15 cellular contexts compared by ENCODE assay signal in the genomic region with DNA sequence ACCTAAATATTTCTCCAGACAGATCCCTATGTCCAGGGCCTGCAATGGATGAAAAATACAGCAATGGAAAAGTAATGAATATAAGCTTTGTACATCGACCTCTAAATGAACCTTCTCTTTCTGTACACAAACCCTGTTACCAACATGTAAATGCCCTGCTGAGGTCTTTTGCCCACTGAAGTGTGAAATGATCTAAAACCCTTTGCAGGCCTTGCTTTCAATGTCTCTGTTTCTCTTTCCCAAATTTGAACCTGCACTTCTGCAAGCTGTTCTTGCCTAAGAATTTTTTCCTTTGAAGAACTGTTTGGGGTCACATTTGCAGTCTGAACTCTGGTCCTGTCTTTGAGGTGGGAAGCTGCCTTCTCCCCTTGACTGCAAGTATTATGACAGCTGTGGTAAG.
"Had no signal": no experiment of that assay in that cellular context is flagged by ENCODE, and none has a peak within 500 bp of the region (broad histone marks: within the 10 kb centered on the region; RNA-seq: fewer than 3 reads in every experiment).

No MANE protein-coding gene starts in this region.

- H3K9me3 Mint-ChIP-seq: activated CD8-positive, alpha-beta T cell treated with anti-CD3 and anti-CD28 coated beads for 36 hours; activated naive CD4-positive, alpha-beta T cell treated with anti-CD3 and anti-CD28 coated beads, Interleukin-2, amount 10 ng/mL, durations not matched to agents 7 days and 5 days; activated naive CD8-positive, alpha-beta T cell treated with anti-CD3 and anti-CD28 coated beads for 36 hours; activated T-helper 2 cell treated with anti-CD3 and anti-CD28 coated beads, Interferon-gamma antibody, Interleukin-2, Interleukin-4, amounts not matched to agents 10 μg/mL and 5 μg/mL and 100 μg/mL, durations not matched to agents 14 hours and 24 hours and 36 hours; T-helper 1 cell treated with Interleukin-12 subunit alpha and Interleukin-12 subunit beta and Interleukin-4 antibody, amounts not matched to agents 30 μg/mL and 1 μg/mL, for 36 hours had no signal

- H3K27me3 Mint-ChIP-seq: activated naive CD4-positive, alpha-beta T cell treated with anti-CD3 and anti-CD28 coated beads, Interleukin-2, amount 10 ng/mL, durations not matched to agents 7 days and 5 days had no signal

- H3K36me3 Mint-ChIP-seq: activated naive CD4-positive, alpha-beta T cell treated with anti-CD3 and anti-CD28 coated beads, Interleukin-2, amount 10 ng/mL, durations not matched to agents 7 days and 5 days; activated naive CD8-positive, alpha-beta T cell treated with anti-CD3 and anti-CD28 coated beads for 36 hours had no signal

- ATAC-seq: activated CD4-positive, CD25-positive, alpha-beta regulatory T cell treated with anti-CD3 and anti-CD28 coated beads, Interleukin-2, amount 50 U/mL, for 24 hours; activated T-cell treated with anti-CD3 and anti-CD28 coated beads, Interleukin-2, amount 50 U/mL, for 72 hours had no signal

- H3K27ac Mint-ChIP-seq: activated CD8-positive, alpha-beta T cell treated with anti-CD3 and anti-CD28 coated beads for 36 hours; activated naive CD4-positive, alpha-beta T cell treated with anti-CD3 and anti-CD28 coated beads, Interleukin-2, amount 10 ng/mL, durations not matched to agents 7 days and 5 days; activated naive CD8-positive, alpha-beta T cell treated with anti-CD3 and anti-CD28 coated beads for 36 hours; activated T-cell treated with anti-CD3 and anti-CD28 coated beads, Interleukin-2, amount 50 U/mL, for 72 hours; activated T-helper 2 cell treated with anti-CD3 and anti-CD28 coated beads, Interferon-gamma antibody, Interleukin-2, Interleukin-4, amounts not matched to agents 10 μg/mL and 5 μg/mL and 100 μg/mL, durations not matched to agents 14 hours and 24 hours and 36 hours; T-helper 1 cell treated with Interleukin-12 subunit alpha and Interleukin-12 subunit beta and Interleukin-4 antibody, amounts not matched to agents 30 μg/mL and 1 μg/mL, for 36 hours had no signal

- H3K4me3 ChIP-seq: PC-9 had no signal

- H3K4me3 Mint-ChIP-seq: activated CD8-positive, alpha-beta T cell treated with anti-CD3 and anti-CD28 coated beads for 36 hours; activated naive CD4-positive, alpha-beta T cell treated with anti-CD3 and anti-CD28 coated beads, Interleukin-2, amount 10 ng/mL, durations not matched to agents 7 days and 5 days; activated naive CD8-positive, alpha-beta T cell treated with anti-CD3 and anti-CD28 coated beads for 36 hours; activated T-cell treated with anti-CD3 and anti-CD28 coated beads, Interleukin-2, amount 50 U/mL, for 72 hours; T-helper 1 cell treated with Interleukin-12 subunit alpha and Interleukin-12 subunit beta and Interleukin-4 antibody, amounts not matched to agents 30 μg/mL and 1 μg/mL, for 36 hours had no signal

- H3K4me1 Mint-ChIP-seq: activated naive CD4-positive, alpha-beta T cell treated with anti-CD3 and anti-CD28 coated beads, Interleukin-2, amount 10 ng/mL, durations not matched to agents 7 days and 5 days; activated naive CD8-positive, alpha-beta T cell treated with anti-CD3 and anti-CD28 coated beads for 36 hours had no signal

- DNase-seq: activated CD4-positive, alpha-beta T cell treated with anti-CD3 and anti-CD28 coated beads for 4 hours; activated CD8-positive, alpha-beta memory T cell treated with anti-CD3 and anti-CD28 coated beads, Interleukin-2, amount 50 U/mL, for 4 hours; activated gamma-delta T cell treated with Interleukin-2 at 50 U/mL for 16 hours; activated naive CD4-positive, alpha-beta T cell treated with anti-CD3 and anti-CD28 coated beads, Interleukin-2, amount 10 ng/mL, durations not matched to agents 7 days and 5 days; activated naive CD8-positive, alpha-beta T cell treated with anti-CD3 and anti-CD28 coated beads for 36 hours; cerebellar nuclear complex; NCI-H1048; NCI-H187 treated with DMSO at 0.1 percent for 48 hours; NCI-H2081 treated with DMSO at 0.1 percent for 48 hours had no signal

- H3K4me2 ChIP-seq: PC-9 had no signal

- H2AFZ ChIP-seq: PC-9 had no signal

- H3K27ac ChIP-seq: PC-9 had no signal
